18 cellular contexts compared by ENCODE assay signal in genomic region chr20:61835791-61836350, GRCh38.
"Had no signal": no experiment of that assay in that cellular context is flagged by ENCODE, and none has a peak within 500 bp of the region (broad histone marks: within the 10 kb centered on the region; RNA-seq: fewer than 3 reads in every experiment).

No MANE protein-coding gene starts in this region.

- H3K9me3 ChIP-seq: SJCRH30 had no signal

- H3K4me3 ChIP-seq: SJCRH30 had no signal

- H3K36me3 ChIP-seq: SJCRH30 had no signal

- H3K4me1 ChIP-seq: SJCRH30 had no signal

- H3K27ac ChIP-seq: SJCRH30 had no signal

- DNase-seq: KBM-7, MV-4-11, NCI-H1048, NCI-H1105, NCI-H1417, NCI-H1436 treated with DMSO at 0.1 percent for 48 hours, NCI-H1694, NCI-H187 treated with DMSO at 0.1 percent for 48 hours, NCI-H2081, NCI-H2171, NCI-H446, NCI-H510A, NCI-H524 treated with DMSO at 0.1 percent for 48 hours, NCI-H69, NCI-H774, RPMI8226, SHP77 treated with DMSO at 0.1 percent for 48 hours, SJCRH30 had no signal
